9 cellular contexts compared by ENCODE assay signal in the genomic region with DNA sequence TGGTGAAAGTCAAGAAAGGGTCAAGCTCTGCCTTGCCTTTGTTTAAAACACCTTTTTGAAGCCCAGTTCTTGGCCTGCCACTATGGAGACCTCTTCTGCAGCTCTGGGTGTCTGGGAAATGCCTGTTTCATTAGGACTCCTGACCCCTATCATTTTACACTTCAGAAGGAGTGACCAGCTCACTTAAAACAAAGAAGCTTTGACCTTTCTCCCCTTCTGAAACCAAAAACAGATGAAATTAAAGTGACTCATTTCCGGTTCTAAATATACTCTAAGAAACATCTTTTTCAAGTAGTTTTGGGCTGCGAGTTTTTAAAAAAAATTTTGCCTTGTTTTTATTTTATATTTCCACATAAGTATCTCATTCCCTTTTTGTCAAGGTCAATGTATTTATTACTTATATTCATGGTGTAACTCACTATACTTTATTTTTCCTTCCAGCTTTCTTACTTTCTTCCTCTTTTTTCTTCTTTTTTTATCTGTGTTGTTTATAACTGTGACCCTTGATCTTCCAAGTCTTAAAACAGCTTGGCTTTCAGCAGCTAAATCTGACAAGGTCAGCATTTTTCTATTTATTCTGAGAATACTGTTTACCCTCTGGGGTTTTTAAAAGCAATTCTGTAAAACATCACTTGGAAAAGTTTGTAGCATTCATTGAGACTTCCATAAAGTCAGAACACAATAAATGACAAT.
DNase-seq lines count a peak whose midpoint lies in the region; ATAC-seq and TF ChIP-seq lines count a peak whose summit lies in the region.
"Had no signal": no experiment of that assay in that cellular context is flagged by ENCODE, and none has a peak within 500 bp of the region (broad histone marks: within the 10 kb centered on the region; RNA-seq: fewer than 3 reads in every experiment).

No MANE protein-coding gene starts in this region.

- intact Hi-C loops in breast epithelium (cut with DNase I; ENCODE audit: low total_unique reads), result no loop called here

- H3K27me3 ChIP-seq in breast epithelium, result no peaks in the 10 kb centered on the region

- ATAC-seq in activated T-cell treated with anti-CD3 and anti-CD28 coated beads, Interleukin-2, amount 50 U/mL, for 72 hours (replicated peaks in 1 of 2), result no peak
- peak; percentile 84 for ATAC-seq in HG03378 (IDR thresholded peaks at IDR 0.05; ENCODE audit: unreplicated experiment)

- H3K4me1 Mint-ChIP-seq in activated T-cell treated with anti-CD3 and anti-CD28 coated beads, Interleukin-2, amount 50 U/mL, for 72 hours (ENCODE audit: low read depth), result no peaks in the 10 kb centered on the region
- no peaks in the 10 kb centered on the region for H3K4me1 Mint-ChIP-seq in activated T-cell treated with anti-CD3 and anti-CD28 coated beads, Interleukin-2, amount 50 U/mL, for 24 hours (ENCODE audit: low read depth)
- H3K4me1 Mint-ChIP-seq: activated CD4-positive, alpha-beta memory T cell treated with anti-CD3 and anti-CD28 coated beads, Interleukin-2, amount 10 ng/mL, durations not matched to agents 7 days and 5 days had no signal

- H3K27ac ChIP-seq in breast epithelium, result peak overlapping the region; percentile 48 to 50
- H3K27ac ChIP-seq in urinary bladder (ENCODE audit: low read depth), result peak overlapping the region; percentile 38

- no peaks in the 10 kb centered on the region for H3K27me3 Mint-ChIP-seq in activated T-cell treated with anti-CD3 and anti-CD28 coated beads, Interleukin-2, amount 50 U/mL, for 72 hours (ENCODE audit: low read depth)
- no peaks in the 10 kb centered on the region for H3K27me3 Mint-ChIP-seq in activated T-cell treated with anti-CD3 and anti-CD28 coated beads, Interleukin-2, amount 50 U/mL, for 24 hours
- H3K27me3 Mint-ChIP-seq: activated CD4-positive, alpha-beta memory T cell treated with anti-CD3 and anti-CD28 coated beads, Interleukin-2, amount 10 ng/mL, durations not matched to agents 7 days and 5 days had no signal

- no peaks in the 10 kb centered on the region for H3K9me3 ChIP-seq in breast epithelium

- no peaks in the 10 kb centered on the region for H3K4me1 ChIP-seq in breast epithelium
- H3K4me1 ChIP-seq in urinary bladder (ENCODE audit: insufficient read depth), result no peaks in the 10 kb centered on the region

- peaks cover 1 to 2% of the 10 kb centered on the region in 2 donors for H3K9me3 Mint-ChIP-seq in activated T-cell treated with anti-CD3 and anti-CD28 coated beads, Interleukin-2, amount 50 U/mL, for 72 hours
- no peaks in the 10 kb centered on the region for H3K9me3 Mint-ChIP-seq in activated T-cell treated with anti-CD3 and anti-CD28 coated beads, Interleukin-2, amount 50 U/mL, for 24 hours
- H3K9me3 Mint-ChIP-seq: activated CD4-positive, alpha-beta memory T cell treated with anti-CD3 and anti-CD28 coated beads, Interleukin-2, amount 10 ng/mL, durations not matched to agents 7 days and 5 days had no signal

- TF ChIP-seq CTCF in breast epithelium (IDR thresholded peaks at IDR 0.05), result no peak

- H3K36me3 Mint-ChIP-seq in activated T-cell treated with anti-CD3 and anti-CD28 coated beads, Interleukin-2, amount 50 U/mL, for 72 hours (ENCODE audit: insufficient read depth in 2 of 2), result no peaks in the 10 kb centered on the region
- no peaks in the 10 kb centered on the region for H3K36me3 Mint-ChIP-seq in activated T-cell treated with anti-CD3 and anti-CD28 coated beads, Interleukin-2, amount 50 U/mL, for 24 hours (ENCODE audit: low read depth)

- H3K36me3 ChIP-seq in breast epithelium (no peaks in the 10 kb centered on the region), urinary bladder (ENCODE audit: insufficient read depth) (no peaks in the 10 kb centered on the region)

- peak overlapping the region; percentile 88 for H3K27ac Mint-ChIP-seq in activated T-cell treated with anti-CD3 and anti-CD28 coated beads, Interleukin-2, amount 50 U/mL, for 72 hours
- H3K27ac Mint-ChIP-seq in activated T-cell treated with anti-CD3 and anti-CD28 coated beads, Interleukin-2, amount 50 U/mL, for 24 hours, result no peak overlapping the region
- H3K27ac Mint-ChIP-seq: activated CD4-positive, alpha-beta memory T cell treated with anti-CD3 and anti-CD28 coated beads, Interleukin-2, amount 10 ng/mL, durations not matched to agents 7 days and 5 days had no signal

- H3K4me3 Mint-ChIP-seq in activated T-cell treated with anti-CD3 and anti-CD28 coated beads, Interleukin-2, amount 50 U/mL, for 72 hours, result no peak overlapping the region
- H3K4me3 Mint-ChIP-seq in activated T-cell treated with anti-CD3 and anti-CD28 coated beads, Interleukin-2, amount 50 U/mL, for 24 hours, result no peak overlapping the region
- H3K4me3 Mint-ChIP-seq: activated CD4-positive, alpha-beta memory T cell treated with anti-CD3 and anti-CD28 coated beads, Interleukin-2, amount 10 ng/mL, durations not matched to agents 7 days and 5 days had no signal

- H3K4me3 ChIP-seq in breast epithelium (no peak overlapping the region), urinary bladder (ENCODE audit: low read depth, low read length) (no peak overlapping the region)

- no peak for DNase-seq in activated T-cell treated with anti-CD3 and anti-CD28 coated beads, Interleukin-2, amount 50 U/mL, for 72 hours
- DNase-seq in activated T-cell treated with anti-CD3 and anti-CD28 coated beads, Interleukin-2, amount 50 U/mL, for 48 hours, result no peak
- DNase-seq in breast epithelium (ENCODE audit: low spot score in 2 of 2) (no peak), NCI-H82 treated with DMSO at 0.1 percent for 48 hours (lab: John Stamatoyannopoulos, UW; ENCODE audit: unreplicated experiment) (no peak)
- DNase-seq in activated CD8-positive, alpha-beta memory T cell treated with anti-CD3 and anti-CD28 coated beads for 24 hours, result no peak
- DNase-seq in activated T-cell treated with anti-CD3 and anti-CD28 coated beads, Interleukin-2, amount 50 U/mL, for 24 hours, result no peak
- DNase-seq: activated CD4-positive, alpha-beta memory T cell treated with anti-CD3 and anti-CD28 coated beads, Interleukin-2, amount 10 ng/mL, durations not matched to agents 7 days and 5 days had no signal

- whole genome bisulfite sequencing in urinary bladder, result 36% methylated on average over 2 of the region's 2 CpGs

- no peak for TF ChIP-seq POLR2A in breast epithelium (IDR thresholded peaks at IDR 0.05)
